ENCODE assay signal across 11 cellular contexts in the genomic region with DNA sequence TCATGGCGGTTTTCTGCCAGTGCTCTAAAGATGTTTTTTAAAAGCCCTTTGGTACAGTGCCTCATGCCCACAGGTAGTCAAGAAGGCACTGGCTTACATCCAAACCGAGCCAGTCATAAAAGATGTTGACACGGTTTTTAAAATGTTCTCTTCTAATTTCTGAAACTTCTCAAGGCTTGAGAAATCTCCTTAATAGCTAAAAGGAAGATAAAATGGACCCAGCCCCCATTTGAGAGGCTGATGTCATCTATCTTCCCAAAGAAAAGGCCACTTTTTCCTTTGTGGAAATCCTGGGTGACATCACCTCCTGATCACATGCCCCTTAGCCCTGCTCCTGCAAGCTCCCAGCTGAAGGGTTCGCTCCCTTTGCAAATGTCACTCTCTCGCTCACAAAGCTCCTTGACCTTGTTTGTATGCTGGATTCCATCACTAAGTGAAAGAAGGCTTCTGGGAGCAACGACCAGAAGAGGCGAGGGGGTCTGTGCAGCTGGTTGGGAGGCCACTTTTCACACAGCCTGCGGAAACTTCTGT.
A peak's percentile ranks its signal among the peaks of the same experiment; 100 is the strongest.
DNase-seq lines count a peak whose midpoint lies in the region; ATAC-seq and TF ChIP-seq lines count a peak whose summit lies in the region.
"Had no signal": no experiment of that assay in that cellular context is flagged by ENCODE, and none has a peak within 500 bp of the region (broad histone marks: within the 10 kb centered on the region; RNA-seq: fewer than 3 reads in every experiment).

No MANE protein-coding gene starts in this region.

- TF ChIP-seq CTCF in IMR-90 (conservative IDR thresholded peaks at IDR 0.05; ENCODE audit: low read depth, low read length) (no peak), breast epithelium (IDR thresholded peaks at IDR 0.05) (no peak), left lung (IDR thresholded peaks at IDR 0.05) (no peak)

- H3K14ac ChIP-seq in IMR-90 (replicated peaks; ENCODE audit: low read depth, low read length) = peak overlapping the region; percentile 78

- POLR2A ChIA-PET in IMR-90 (lab: Charles Lee; ENCODE audit: unreplicated experiment) = no interaction called here

- no peak overlapping the region for H3K4me2 ChIP-seq in IMR-90 (ENCODE audit: low read depth, low read length)

- TF ChIP-seq POLR2A in IMR-90 (IDR thresholded peaks at IDR 0.05; ENCODE audit: low read depth, low read length) = no peak
- TF ChIP-seq POLR2A in breast epithelium (IDR thresholded peaks at IDR 0.05) = no peak

- peak overlapping the region; percentile 29 to 64; a peak in 3 of 4 replicates for H4K8ac ChIP-seq in IMR-90 (ENCODE audit: low read depth in 2 of 2, low read length in 2 of 2)

- no peaks in the 10 kb centered on the region for H3K27me3 ChIP-seq in IMR-90 (ENCODE audit: control insufficient read depth, insufficient read depth, low read length)
- no peaks in the 10 kb centered on the region for H3K27me3 ChIP-seq in breast epithelium
- H3K27me3 ChIP-seq in left lung = no peaks in the 10 kb centered on the region
- H3K27me3 ChIP-seq in subcutaneous abdominal adipose tissue (ENCODE audit: control insufficient read depth in 5 of 5, insufficient read depth in 4 of 5, low read length in 5 of 5) = no peaks in the 10 kb centered on the region
- H3K27me3 ChIP-seq: SJCRH30 had no signal

- peak overlapping the region; percentile 78 for H2BK120ac ChIP-seq in IMR-90 (ENCODE audit: low read depth, low read length)

- H2AFZ ChIP-seq in IMR-90 (replicated peaks; ENCODE audit: low read length, poor library complexity) = peak overlapping the region; percentile 72

- H3K23ac ChIP-seq in IMR-90 (ENCODE audit: low read depth, low read length) = no peak overlapping the region

- peak overlapping the region; percentile 31; the same call in 1 of the 2 replicates for H4K91ac ChIP-seq in IMR-90 (ENCODE audit: insufficient read depth, low read depth, low read length)

- peak overlapping the region; percentile 36; the same call in 1 of the 3 replicates for H2BK15ac ChIP-seq in IMR-90 (ENCODE audit: low read depth, low read length)

- H3K79me1 ChIP-seq in IMR-90 (ENCODE audit: low read depth in 1 of 2, low read length in 2 of 2) = peaks cover 0 to 11% of the 10 kb centered on the region in 2 experiments; a peak in 1 of 4 replicates

- dilution Hi-C loops in IMR-90 (cut with HindIII; ENCODE audit: low sequenced_read_pairs, unreplicated experiment) = no loop called here

- H3K9me3 ChIP-seq in IMR-90 (ENCODE audit: control insufficient read depth, insufficient read depth, low read length) = no peaks in the 10 kb centered on the region
- H3K9me3 ChIP-seq in breast epithelium = no peaks in the 10 kb centered on the region
- H3K9me3 ChIP-seq in left lung = no peaks in the 10 kb centered on the region
- no peaks in the 10 kb centered on the region for H3K9me3 ChIP-seq in subcutaneous abdominal adipose tissue (ENCODE audit: control insufficient read depth in 5 of 5, low read length in 5 of 5)

- peak; percentile 59 for DNase-seq in IMR-90
- DNase-seq in breast epithelium (ENCODE audit: low spot score in 2 of 2) = no peak
- peak in 1 of 2 donors; percentile 77 for DNase-seq in left lung
- no peak for DNase-seq in HUDEP-2 (lab: John Stamatoyannopoulos, UW; ENCODE audit: unreplicated experiment in 76 of 76)
- no peak for DNase-seq in SIG-M5 treated with dmso at 0.1 percent for 504 hours (lab: John Stamatoyannopoulos, UW; ENCODE audit: unreplicated experiment)
- DNase-seq in NCI-H82 treated with DMSO at 0.1 percent for 48 hours (lab: John Stamatoyannopoulos, UW; ENCODE audit: unreplicated experiment) = no peak
- no peak for DNase-seq in NOMO-1 treated with DMSO at 0.1 percent for 48 hours (lab: John Stamatoyannopoulos, UW; ENCODE audit: unreplicated experiment)
- DNase-seq: activated CD4-positive, alpha-beta T cell treated with anti-CD3 and anti-CD28 coated beads for 36 hours; effector memory CD8-positive, alpha-beta T cell had no signal

- CTCF ChIA-PET in IMR-90 (lab: Yijun Ruan, JAX) = no interaction called here

- peak overlapping the region; percentile 13 for H2BK5ac ChIP-seq in IMR-90 (ENCODE audit: low read depth, low read length, poor library complexity, severe bottlenecking)

- H3K9ac ChIP-seq in IMR-90 (ENCODE audit: low read depth, low read length) (no peak overlapping the region), subcutaneous abdominal adipose tissue (ENCODE audit: low read length in 5 of 5) (no peak overlapping the region)

- H3K27ac ChIP-seq in IMR-90 (ENCODE audit: insufficient read depth, low read length) (peak overlapping the region; percentile 7), breast epithelium (peak overlapping the region; percentile 34 to 50), left lung (peak overlapping the region; percentile 75 to 80), subcutaneous abdominal adipose tissue (ENCODE audit: low read depth, low read length) (peak overlapping the region; percentile 3)
- H3K27ac ChIP-seq: SJCRH30 had no signal

- no peak for ATAC-seq in IMR-90 (ENCODE audit: low read depth)
- ATAC-seq in left lung = peak; percentile 54
- ATAC-seq: activated CD4-positive, alpha-beta T cell treated with anti-CD3 and anti-CD28 coated beads for 36 hours; effector memory CD8-positive, alpha-beta T cell had no signal

- peaks cover 22% of the 10 kb centered on the region for H3K9me1 ChIP-seq in IMR-90 (ENCODE audit: insufficient read depth, low read length)

- no CpG with 5 or more reads among the region's 8 CpGs for WGBS in IMR-90 (ENCODE audit: extremely low coverage in 2 of 2, insufficient read length in 1 of 2), 2 experiments

- H3K36me3 ChIP-seq in IMR-90 (ENCODE audit: control insufficient read depth, insufficient read depth, low read length) (no peaks in the 10 kb centered on the region), breast epithelium (no peaks in the 10 kb centered on the region), left lung (no peaks in the 10 kb centered on the region), subcutaneous abdominal adipose tissue (ENCODE audit: control insufficient read depth in 5 of 5, insufficient read depth in 5 of 5, low read length in 5 of 5) (no peaks in the 10 kb centered on the region)
- H3K36me3 ChIP-seq: SJCRH30 had no signal

- peak overlapping the region; percentile 18; the same call in 1 of the 2 replicates for H2BK20ac ChIP-seq in IMR-90 (ENCODE audit: low read depth, low read length)

- peaks cover 30% of the 10 kb centered on the region for H3K4me1 ChIP-seq in IMR-90 (ENCODE audit: control insufficient read depth, insufficient read depth, low read length)
- H3K4me1 ChIP-seq in breast epithelium = peaks cover 6 to 7% of the 10 kb centered on the region in 2 donors
- H3K4me1 ChIP-seq in left lung = peaks cover 37 to 62% of the 10 kb centered on the region in 2 donors
- H3K4me1 ChIP-seq in subcutaneous abdominal adipose tissue (ENCODE audit: control insufficient read depth in 5 of 5, insufficient read depth in 5 of 5, low read length in 5 of 5) = peaks cover 16 to 62% (median 61%) of the 10 kb centered on the region in 5 donors

- intact Hi-C loops in IMR-90 (cut with micrococcal nuclease) = loop anchor here (5.0 kb wide), 1 partner anchor 154 kb away; no protein-coding TSS in a partner anchor
- intact Hi-C loops in breast epithelium (cut with DNase I; ENCODE audit: low total_unique reads) = no loop called here
- intact Hi-C loops in left lung (cut with DNase I) = loop anchor here in 1 of 2 donors (10.0 kb wide), 1 partner anchor 198 kb away; the partner anchor contains the start of gene TRDMT1

- peak overlapping the region; percentile 10; the same call in 1 of the 2 replicates for H4K5ac ChIP-seq in IMR-90 (ENCODE audit: low read depth, low read length)

- in situ Hi-C loops in IMR-90 (cut with MboI; ENCODE audit: low sequenced_read_pairs) = no loop called here

- BruUV-seq in IMR-90 (replicated peaks; lab: Mats Ljungman, UMichigan) = no TSS peak

- H3K4ac ChIP-seq in IMR-90 (ENCODE audit: low read depth, low read length) = peak overlapping the region; percentile 77

- no peaks in the 10 kb centered on the region for H4K20me1 ChIP-seq in IMR-90 (ENCODE audit: insufficient read depth, low read length)

- H2AK9ac ChIP-seq in IMR-90 (replicated peaks; ENCODE audit: low read depth, low read length, poor library complexity) = peak overlapping the region; percentile 18

- no peak for TF ChIP-seq RAD21 in IMR-90 (IDR thresholded peaks at IDR 0.05; ENCODE audit: low read length)

- H3K4me3 ChIP-seq in IMR-90 (ENCODE audit: insufficient read depth, low read depth, low read length) (no peak overlapping the region), breast epithelium (no peak overlapping the region), left lung (no peak overlapping the region), subcutaneous abdominal adipose tissue (ENCODE audit: low read depth in 1 of 5, low read length in 5 of 5) (no peak overlapping the region)
- H3K4me3 ChIP-seq: SJCRH30 had no signal

- H3K18ac ChIP-seq in IMR-90 (ENCODE audit: low read depth, low read length) = peak overlapping the region; percentile 24; the same call in 1 of the 2 replicates

- no peak overlapping the region; the same call in none of the 2 replicates for H2AK5ac ChIP-seq in IMR-90 (ENCODE audit: low read depth, low read length)

- H3K56ac ChIP-seq in IMR-90 (ENCODE audit: extremely low read depth, insufficient read depth, low read length) = no peak overlapping the region

TF ChIP-seq in IMR-90, 13 proteins besides CTCF, POLR2A, EP300 and RAD21:
- TF ChIP-seq MXI1 (IDR thresholded peaks at IDR 0.05; ENCODE audit: borderline replicate concordance, low read depth, low read length) (no peak), USF2 (IDR thresholded peaks at IDR 0.05; ENCODE audit: low read depth, low read length) (peak; percentile 68; the same call in 1 of the 2 replicates)

Comparison
In these comparisons a context has a peak if more than half of its experiments do, and no peak if none do; other contexts are left out.
1. H3K27ac ChIP-seq: peak in every context shown above with its lines; median percentile 78 in left lung; 42 in breast epithelium; 7 in IMR-90; 3 in subcutaneous abdominal adipose tissue.